Comparison of ENCODE assay signal across 13 cellular contexts in genomic region chr20:31673943-31674463, GRCh38. TPM values are rescaled to one million over a fixed set of nuclear protein-coding genes. Genes with fewer than 3 reads are reported as not detected.
DNase-seq lines count a peak whose midpoint lies in the region; ATAC-seq and TF ChIP-seq lines count a peak whose summit lies in the region.
"Had no signal": no experiment of that assay in that cellular context is flagged by ENCODE, and none has a peak within 500 bp of the region (broad histone marks: within the 10 kb centered on the region; RNA-seq: fewer than 3 reads in every experiment).

No MANE protein-coding gene starts in this region.

- no peak for ATAC-seq in Right ventricle myocardium superior (ENCODE audit: poor library complexity)
- ATAC-seq in upper lobe of right lung, result no peak
- no peak for ATAC-seq in HG03280 (IDR thresholded peaks at IDR 0.05; ENCODE audit: unreplicated experiment)
- ATAC-seq: WTC11 had no signal

- H3K4me1 Mint-ChIP-seq in activated naive CD8-positive, alpha-beta T cell treated with anti-CD3 and anti-CD28 coated beads for 36 hours, result peaks cover 82% of the 10 kb centered on the region

- peak overlapping the region; percentile 42 for H2BK120ac ChIP-seq in mesenchymal stem cell (ENCODE audit: low read depth, low read length)

- H4K91ac ChIP-seq in mesenchymal stem cell (ENCODE audit: low read length), result peak overlapping the region; percentile 77

- WGBS in mesenchymal stem cell, result 97% methylated on average over 2 of the region's 2 CpGs

- DNase-seq in left ventricle myocardium inferior, result no peak
- no peak for DNase-seq in Right ventricle myocardium superior
- DNase-seq in activated naive CD8-positive, alpha-beta T cell treated with anti-CD3 and anti-CD28 coated beads for 36 hours, result no peak
- DNase-seq in mesenchymal stem cell, result no peak
- no peak for DNase-seq in upper lobe of right lung
- no peak for DNase-seq in cerebellar cortex (ENCODE audit: low spot score)
- no peak for DNase-seq in foreskin melanocyte
- DNase-seq: HCEC 1CT, NCI-H774 had no signal

- H3K79me1 ChIP-seq in mesenchymal stem cell (replicated peaks; ENCODE audit: low read length, poor library complexity, severe bottlenecking), result no peaks in the 10 kb centered on the region

- no peak overlapping the region for H3K23ac ChIP-seq in mesenchymal stem cell (ENCODE audit: low read length in 2 of 2)

- peaks cover 79% of the 10 kb centered on the region for H3K36me3 Mint-ChIP-seq in activated naive CD8-positive, alpha-beta T cell treated with anti-CD3 and anti-CD28 coated beads for 36 hours

- H2BK5ac ChIP-seq in mesenchymal stem cell (ENCODE audit: low read depth, low read length, poor library complexity, severe bottlenecking), result no peak overlapping the region

- H3K4me2 ChIP-seq in mesenchymal stem cell (ENCODE audit: low read length, poor library complexity, severe bottlenecking), result no peak overlapping the region

- H3K4me3 Mint-ChIP-seq in activated naive CD8-positive, alpha-beta T cell treated with anti-CD3 and anti-CD28 coated beads for 36 hours, result peak overlapping the region; percentile 91
- H3K4me3 Mint-ChIP-seq: WTC11 had no signal

- no peaks in the 10 kb centered on the region for H3K27me3 Mint-ChIP-seq in activated naive CD8-positive, alpha-beta T cell treated with anti-CD3 and anti-CD28 coated beads for 36 hours

- peak overlapping the region; percentile 88 to 91 for H3K18ac ChIP-seq in mesenchymal stem cell (ENCODE audit: low read depth in 1 of 2, low read length in 2 of 2)

- H3K4ac ChIP-seq in mesenchymal stem cell (ENCODE audit: low read depth in 1 of 2, low read length in 2 of 2), result peak overlapping the region in 1 of 2 experiments; percentile 94

- no peaks in the 10 kb centered on the region for H3K9me3 ChIP-seq in left ventricle myocardium inferior (replicated peaks)
- no peaks in the 10 kb centered on the region for H3K9me3 ChIP-seq in mesenchymal stem cell (ENCODE audit: control insufficient read depth, low read length)
- no peaks in the 10 kb centered on the region for H3K9me3 ChIP-seq in upper lobe of right lung

- H3K4me3 ChIP-seq in left ventricle myocardium inferior, result peak overlapping the region; percentile 40
- H3K4me3 ChIP-seq in mesenchymal stem cell (ENCODE audit: insufficient read depth in 1 of 2, low read depth in 1 of 2, low read length in 2 of 2), result no peak overlapping the region
- no peak overlapping the region for H3K4me3 ChIP-seq in upper lobe of right lung

- H3K27me3 ChIP-seq in left ventricle myocardium inferior (ENCODE audit: low read depth), result no peaks in the 10 kb centered on the region
- no peaks in the 10 kb centered on the region for H3K27me3 ChIP-seq in mesenchymal stem cell (ENCODE audit: control insufficient read depth in 1 of 2, insufficient read depth in 1 of 2, low read length in 2 of 2)
- no peaks in the 10 kb centered on the region for H3K27me3 ChIP-seq in upper lobe of right lung

- H4K8ac ChIP-seq in mesenchymal stem cell (ENCODE audit: low read length), result peak overlapping the region; percentile 38

- H3K14ac ChIP-seq in mesenchymal stem cell (ENCODE audit: low read length in 2 of 2), result no peak overlapping the region

- H3K4me1 ChIP-seq in left ventricle myocardium inferior (peaks cover 100% of the 10 kb centered on the region), mesenchymal stem cell (ENCODE audit: control insufficient read depth, insufficient read depth, low read depth, low read length) (peaks cover 53% of the 10 kb centered on the region), upper lobe of right lung (peaks cover 100% of the 10 kb centered on the region)

- H3K9me3 Mint-ChIP-seq in activated naive CD8-positive, alpha-beta T cell treated with anti-CD3 and anti-CD28 coated beads for 36 hours, result no peaks in the 10 kb centered on the region
- H3K9me3 Mint-ChIP-seq: WTC11 had no signal

- intact Hi-C loops in left ventricle myocardium inferior (cut with micrococcal nuclease) (loop anchor here (5.0 kb wide), 1 partner anchor 48 kb away; the partner anchor contains the start of gene BCL2L1), Right ventricle myocardium superior (cut with DNase I) (no loop called here), upper lobe of right lung (cut with DNase I) (no loop called here)

- peak overlapping the region; percentile 92 for H3K27ac Mint-ChIP-seq in activated naive CD8-positive, alpha-beta T cell treated with anti-CD3 and anti-CD28 coated beads for 36 hours

- H2BK12ac ChIP-seq in mesenchymal stem cell (ENCODE audit: low read length in 2 of 2), result peak overlapping the region; percentile 88 to 90

- no peak overlapping the region for H2AFZ ChIP-seq in mesenchymal stem cell (ENCODE audit: low read depth, low read length)

- H3K27ac ChIP-seq in left ventricle myocardium inferior (replicated peaks), result peak overlapping the region; percentile 95
- H3K27ac ChIP-seq in mesenchymal stem cell (ENCODE audit: low read length, poor library complexity, severe bottlenecking), result peak overlapping the region; percentile 11
- peak overlapping the region; percentile 85 for H3K27ac ChIP-seq in upper lobe of right lung

- H3K9ac ChIP-seq in mesenchymal stem cell (ENCODE audit: low read length), result peak overlapping the region; percentile 69

- peaks cover 8% of the 10 kb centered on the region for H3K36me3 ChIP-seq in left ventricle myocardium inferior
- H3K36me3 ChIP-seq in mesenchymal stem cell (ENCODE audit: control insufficient read depth in 1 of 2, insufficient read depth in 2 of 2, low read depth in 1 of 2, low read length in 2 of 2), result peaks cover 74 to 78% of the 10 kb centered on the region in 2 experiments
- H3K36me3 ChIP-seq in upper lobe of right lung, result peaks cover 4% of the 10 kb centered on the region

- H2AK5ac ChIP-seq in mesenchymal stem cell (ENCODE audit: low read length, severe bottlenecking), result peak overlapping the region; percentile 15

- H2BK15ac ChIP-seq in mesenchymal stem cell (ENCODE audit: low read depth, poor library complexity, severe bottlenecking), result no peak overlapping the region

- TF ChIP-seq CTCF in left ventricle myocardium inferior (IDR thresholded peaks at IDR 0.05; ENCODE audit: borderline replicate concordance) (no peak), upper lobe of right lung (IDR thresholded peaks at IDR 0.05) (no peak)

RNA-seq across cellular contexts. Expression of gene COX4I2, which starts 36.3 kb away (rescaled TPM):
- total RNA-seq in left ventricle myocardium inferior (7.6 TPM), Right ventricle myocardium superior (9.3 TPM), upper lobe of right lung (19.1 TPM)
- total RNA-seq in activated naive CD8-positive, alpha-beta T cell treated with anti-CD3 and anti-CD28 coated beads for 36 hours, result not detected
- not detected for polyA plus RNA-seq in mesenchymal stem cell (2013, experiment 1 of 2)
- not detected for polyA plus RNA-seq in mesenchymal stem cell (2013, experiment 2 of 2)
- total RNA-seq: chondrocyte, HT1080, WTC11 had no signal

RNA-seq across cellular contexts. Expression of gene BCL2L1, which starts 48.7 kb away (rescaled TPM):
- 53.2 TPM for total RNA-seq in left ventricle myocardium inferior
- total RNA-seq in Right ventricle myocardium superior, result 48.7 TPM
- 100 to 1,000 TPM; 196 to 206 TPM for total RNA-seq in activated naive CD8-positive, alpha-beta T cell treated with anti-CD3 and anti-CD28 coated beads for 36 hours
- 116 TPM for polyA plus RNA-seq in mesenchymal stem cell (2013, experiment 1 of 2)
- polyA plus RNA-seq in mesenchymal stem cell (2013, experiment 2 of 2), result 114 TPM
- 174 TPM for total RNA-seq in upper lobe of right lung

Comparison
In these comparisons a context has a peak if more than half of its experiments do, and no peak if none do; other contexts are left out.
1. H3K27ac ChIP-seq: peak in every context shown above with its lines; median percentile 95 in left ventricle myocardium inferior; 85 in upper lobe of right lung; 11 in mesenchymal stem cell.